In the genomic region with DNA sequence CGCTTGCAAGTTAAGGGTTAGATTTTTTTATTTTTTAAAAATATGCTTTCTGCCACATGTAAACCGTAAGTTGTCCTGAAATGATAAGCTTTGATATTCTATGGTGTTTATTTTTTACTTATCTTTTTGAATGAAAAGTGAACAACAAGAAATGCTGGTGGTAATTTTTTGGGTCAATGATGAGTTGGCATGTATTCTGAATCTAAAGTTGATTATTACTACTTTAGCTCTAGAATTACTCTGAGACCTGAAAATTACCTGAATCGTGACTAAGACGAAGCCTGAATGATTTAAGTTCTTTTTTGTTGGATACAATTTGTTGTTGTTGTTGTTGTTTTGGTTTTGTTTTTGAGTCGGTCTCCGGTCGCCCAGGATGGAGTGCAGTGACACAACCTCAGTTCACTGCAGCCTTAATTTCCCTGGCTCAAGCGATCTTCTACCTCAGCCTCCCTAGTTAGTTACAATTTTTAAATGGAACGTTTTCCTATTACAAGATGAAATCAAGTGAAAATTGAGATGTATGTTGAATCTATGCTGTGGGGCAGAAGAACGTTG, we compare ENCODE assay signal across 1 cellular context.
TF ChIP-seq lines count a peak whose summit lies in the region.

No MANE protein-coding gene starts in this region.

TF ChIP-seq in K562, 482 proteins besides CTCF, POLR2A, EP300 and RAD21 (continues in another document):
- TF ChIP-seq U2AF1 (optimal IDR thresholded peaks at IDR 0.05; ENCODE audit: low read depth, low read length), result peak; percentile 20
- TF ChIP-seq HMBOX1 (IDR thresholded peaks at IDR 0.05), result no peak
- TF ChIP-seq POLR2G (IDR thresholded peaks at IDR 0.05; ENCODE audit: low read depth, low read length), result peak; percentile 33; the same call in 1 of the 2 replicates
- TF ChIP-seq OTX1 (CRISPR knock-in tag; IDR thresholded peaks at IDR 0.05), result 0 out of 2 replicates have a peak, but pooled peaks have one; percentile 17
- no peak for TF ChIP-seq NELFE (IDR thresholded peaks at IDR 0.05; ENCODE audit: insufficient read depth, insufficient read length)
- no peak for TF ChIP-seq FUS (optimal IDR thresholded peaks at IDR 0.05; ENCODE audit: low read depth, low read length)
- TF ChIP-seq ZNF253 (CRISPR knock-in tag; conservative IDR thresholded peaks at IDR 0.05), result no peak
- TF ChIP-seq IRF1 (CRISPR knock-in tag; IDR thresholded peaks at IDR 0.05; ENCODE audit: borderline replicate concordance), result no peak
- peak; percentile 24; the same call in 1 of the 2 replicates for TF ChIP-seq POLR2AphosphoS5 (IDR thresholded peaks at IDR 0.05; ENCODE audit: control insufficient read depth, insufficient read depth, low read depth, low read length)
- TF ChIP-seq ZNF699 (CRISPR knock-in tag; IDR thresholded peaks at IDR 0.05; ENCODE audit: insufficient replicate concordance), result no peak
- TF ChIP-seq SUPT5H (IDR thresholded peaks at IDR 0.05), result peak; percentile 34; the same call in 1 of the 2 replicates
- TF ChIP-seq ATF4 (CRISPR knock-in tag; IDR thresholded peaks at IDR 0.05), result no peak
- no peak for TF ChIP-seq MED1 (CRISPR knock-in tag; IDR thresholded peaks at IDR 0.05; ENCODE audit: borderline replicate concordance)
- TF ChIP-seq C11orf30 (IDR thresholded peaks at IDR 0.05; ENCODE audit: low read depth), result peak; percentile 31; the same call in 1 of the 2 replicates
- TF ChIP-seq, protein P1, sequence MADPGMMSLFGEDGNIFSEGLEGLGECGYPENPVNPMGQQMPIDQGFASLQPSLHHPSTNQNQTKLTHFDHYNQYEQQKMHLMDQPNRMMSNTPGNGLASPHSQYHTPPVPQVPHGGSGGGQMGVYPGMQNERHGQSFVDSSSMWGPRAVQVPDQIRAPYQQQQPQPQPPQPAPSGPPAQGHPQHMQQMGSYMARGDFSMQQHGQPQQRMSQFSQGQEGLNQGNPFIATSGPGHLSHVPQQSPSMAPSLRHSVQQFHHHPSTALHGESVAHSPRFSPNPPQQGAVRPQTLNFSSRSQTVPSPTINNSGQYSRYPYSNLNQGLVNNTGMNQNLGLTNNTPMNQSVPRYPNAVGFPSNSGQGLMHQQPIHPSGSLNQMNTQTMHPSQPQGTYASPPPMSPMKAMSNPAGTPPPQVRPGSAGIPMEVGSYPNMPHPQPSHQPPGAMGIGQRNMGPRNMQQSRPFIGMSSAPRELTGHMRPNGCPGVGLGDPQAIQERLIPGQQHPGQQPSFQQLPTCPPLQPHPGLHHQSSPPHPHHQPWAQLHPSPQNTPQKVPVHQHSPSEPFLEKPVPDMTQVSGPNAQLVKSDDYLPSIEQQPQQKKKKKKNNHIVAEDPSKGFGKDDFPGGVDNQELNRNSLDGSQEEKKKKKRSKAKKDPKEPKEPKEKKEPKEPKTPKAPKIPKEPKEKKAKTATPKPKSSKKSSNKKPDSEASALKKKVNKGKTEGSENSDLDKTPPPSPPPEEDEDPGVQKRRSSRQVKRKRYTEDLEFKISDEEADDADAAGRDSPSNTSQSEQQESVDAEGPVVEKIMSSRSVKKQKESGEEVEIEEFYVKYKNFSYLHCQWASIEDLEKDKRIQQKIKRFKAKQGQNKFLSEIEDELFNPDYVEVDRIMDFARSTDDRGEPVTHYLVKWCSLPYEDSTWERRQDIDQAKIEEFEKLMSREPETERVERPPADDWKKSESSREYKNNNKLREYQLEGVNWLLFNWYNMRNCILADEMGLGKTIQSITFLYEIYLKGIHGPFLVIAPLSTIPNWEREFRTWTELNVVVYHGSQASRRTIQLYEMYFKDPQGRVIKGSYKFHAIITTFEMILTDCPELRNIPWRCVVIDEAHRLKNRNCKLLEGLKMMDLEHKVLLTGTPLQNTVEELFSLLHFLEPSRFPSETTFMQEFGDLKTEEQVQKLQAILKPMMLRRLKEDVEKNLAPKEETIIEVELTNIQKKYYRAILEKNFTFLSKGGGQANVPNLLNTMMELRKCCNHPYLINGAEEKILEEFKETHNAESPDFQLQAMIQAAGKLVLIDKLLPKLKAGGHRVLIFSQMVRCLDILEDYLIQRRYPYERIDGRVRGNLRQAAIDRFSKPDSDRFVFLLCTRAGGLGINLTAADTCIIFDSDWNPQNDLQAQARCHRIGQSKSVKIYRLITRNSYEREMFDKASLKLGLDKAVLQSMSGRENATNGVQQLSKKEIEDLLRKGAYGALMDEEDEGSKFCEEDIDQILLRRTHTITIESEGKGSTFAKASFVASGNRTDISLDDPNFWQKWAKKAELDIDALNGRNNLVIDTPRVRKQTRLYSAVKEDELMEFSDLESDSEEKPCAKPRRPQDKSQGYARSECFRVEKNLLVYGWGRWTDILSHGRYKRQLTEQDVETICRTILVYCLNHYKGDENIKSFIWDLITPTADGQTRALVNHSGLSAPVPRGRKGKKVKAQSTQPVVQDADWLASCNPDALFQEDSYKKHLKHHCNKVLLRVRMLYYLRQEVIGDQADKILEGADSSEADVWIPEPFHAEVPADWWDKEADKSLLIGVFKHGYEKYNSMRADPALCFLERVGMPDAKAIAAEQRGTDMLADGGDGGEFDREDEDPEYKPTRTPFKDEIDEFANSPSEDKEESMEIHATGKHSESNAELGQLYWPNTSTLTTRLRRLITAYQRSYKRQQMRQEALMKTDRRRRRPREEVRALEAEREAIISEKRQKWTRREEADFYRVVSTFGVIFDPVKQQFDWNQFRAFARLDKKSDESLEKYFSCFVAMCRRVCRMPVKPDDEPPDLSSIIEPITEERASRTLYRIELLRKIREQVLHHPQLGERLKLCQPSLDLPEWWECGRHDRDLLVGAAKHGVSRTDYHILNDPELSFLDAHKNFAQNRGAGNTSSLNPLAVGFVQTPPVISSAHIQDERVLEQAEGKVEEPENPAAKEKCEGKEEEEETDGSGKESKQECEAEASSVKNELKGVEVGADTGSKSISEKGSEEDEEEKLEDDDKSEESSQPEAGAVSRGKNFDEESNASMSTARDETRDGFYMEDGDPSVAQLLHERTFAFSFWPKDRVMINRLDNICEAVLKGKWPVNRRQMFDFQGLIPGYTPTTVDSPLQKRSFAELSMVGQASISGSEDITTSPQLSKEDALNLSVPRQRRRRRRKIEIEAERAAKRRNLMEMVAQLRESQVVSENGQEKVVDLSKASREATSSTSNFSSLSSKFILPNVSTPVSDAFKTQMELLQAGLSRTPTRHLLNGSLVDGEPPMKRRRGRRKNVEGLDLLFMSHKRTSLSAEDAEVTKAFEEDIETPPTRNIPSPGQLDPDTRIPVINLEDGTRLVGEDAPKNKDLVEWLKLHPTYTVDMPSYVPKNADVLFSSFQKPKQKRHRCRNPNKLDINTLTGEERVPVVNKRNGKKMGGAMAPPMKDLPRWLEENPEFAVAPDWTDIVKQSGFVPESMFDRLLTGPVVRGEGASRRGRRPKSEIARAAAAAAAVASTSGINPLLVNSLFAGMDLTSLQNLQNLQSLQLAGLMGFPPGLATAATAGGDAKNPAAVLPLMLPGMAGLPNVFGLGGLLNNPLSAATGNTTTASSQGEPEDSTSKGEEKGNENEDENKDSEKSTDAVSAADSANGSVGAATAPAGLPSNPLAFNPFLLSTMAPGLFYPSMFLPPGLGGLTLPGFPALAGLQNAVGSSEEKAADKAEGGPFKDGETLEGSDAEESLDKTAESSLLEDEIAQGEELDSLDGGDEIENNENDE (IDR thresholded peaks at IDR 0.05; ENCODE audit: low read depth, low read length), result no peak
- TF ChIP-seq, protein P2, sequence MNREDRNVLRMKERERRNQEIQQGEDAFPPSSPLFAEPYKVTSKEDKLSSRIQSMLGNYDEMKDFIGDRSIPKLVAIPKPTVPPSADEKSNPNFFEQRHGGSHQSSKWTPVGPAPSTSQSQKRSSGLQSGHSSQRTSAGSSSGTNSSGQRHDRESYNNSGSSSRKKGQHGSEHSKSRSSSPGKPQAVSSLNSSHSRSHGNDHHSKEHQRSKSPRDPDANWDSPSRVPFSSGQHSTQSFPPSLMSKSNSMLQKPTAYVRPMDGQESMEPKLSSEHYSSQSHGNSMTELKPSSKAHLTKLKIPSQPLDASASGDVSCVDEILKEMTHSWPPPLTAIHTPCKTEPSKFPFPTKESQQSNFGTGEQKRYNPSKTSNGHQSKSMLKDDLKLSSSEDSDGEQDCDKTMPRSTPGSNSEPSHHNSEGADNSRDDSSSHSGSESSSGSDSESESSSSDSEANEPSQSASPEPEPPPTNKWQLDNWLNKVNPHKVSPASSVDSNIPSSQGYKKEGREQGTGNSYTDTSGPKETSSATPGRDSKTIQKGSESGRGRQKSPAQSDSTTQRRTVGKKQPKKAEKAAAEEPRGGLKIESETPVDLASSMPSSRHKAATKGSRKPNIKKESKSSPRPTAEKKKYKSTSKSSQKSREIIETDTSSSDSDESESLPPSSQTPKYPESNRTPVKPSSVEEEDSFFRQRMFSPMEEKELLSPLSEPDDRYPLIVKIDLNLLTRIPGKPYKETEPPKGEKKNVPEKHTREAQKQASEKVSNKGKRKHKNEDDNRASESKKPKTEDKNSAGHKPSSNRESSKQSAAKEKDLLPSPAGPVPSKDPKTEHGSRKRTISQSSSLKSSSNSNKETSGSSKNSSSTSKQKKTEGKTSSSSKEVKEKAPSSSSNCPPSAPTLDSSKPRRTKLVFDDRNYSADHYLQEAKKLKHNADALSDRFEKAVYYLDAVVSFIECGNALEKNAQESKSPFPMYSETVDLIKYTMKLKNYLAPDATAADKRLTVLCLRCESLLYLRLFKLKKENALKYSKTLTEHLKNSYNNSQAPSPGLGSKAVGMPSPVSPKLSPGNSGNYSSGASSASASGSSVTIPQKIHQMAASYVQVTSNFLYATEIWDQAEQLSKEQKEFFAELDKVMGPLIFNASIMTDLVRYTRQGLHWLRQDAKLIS (CRISPR knock-in tag; IDR thresholded peaks at IDR 0.05), result peak; percentile 34; the same call in 1 of the 2 replicates
- TF ChIP-seq, protein P3, sequence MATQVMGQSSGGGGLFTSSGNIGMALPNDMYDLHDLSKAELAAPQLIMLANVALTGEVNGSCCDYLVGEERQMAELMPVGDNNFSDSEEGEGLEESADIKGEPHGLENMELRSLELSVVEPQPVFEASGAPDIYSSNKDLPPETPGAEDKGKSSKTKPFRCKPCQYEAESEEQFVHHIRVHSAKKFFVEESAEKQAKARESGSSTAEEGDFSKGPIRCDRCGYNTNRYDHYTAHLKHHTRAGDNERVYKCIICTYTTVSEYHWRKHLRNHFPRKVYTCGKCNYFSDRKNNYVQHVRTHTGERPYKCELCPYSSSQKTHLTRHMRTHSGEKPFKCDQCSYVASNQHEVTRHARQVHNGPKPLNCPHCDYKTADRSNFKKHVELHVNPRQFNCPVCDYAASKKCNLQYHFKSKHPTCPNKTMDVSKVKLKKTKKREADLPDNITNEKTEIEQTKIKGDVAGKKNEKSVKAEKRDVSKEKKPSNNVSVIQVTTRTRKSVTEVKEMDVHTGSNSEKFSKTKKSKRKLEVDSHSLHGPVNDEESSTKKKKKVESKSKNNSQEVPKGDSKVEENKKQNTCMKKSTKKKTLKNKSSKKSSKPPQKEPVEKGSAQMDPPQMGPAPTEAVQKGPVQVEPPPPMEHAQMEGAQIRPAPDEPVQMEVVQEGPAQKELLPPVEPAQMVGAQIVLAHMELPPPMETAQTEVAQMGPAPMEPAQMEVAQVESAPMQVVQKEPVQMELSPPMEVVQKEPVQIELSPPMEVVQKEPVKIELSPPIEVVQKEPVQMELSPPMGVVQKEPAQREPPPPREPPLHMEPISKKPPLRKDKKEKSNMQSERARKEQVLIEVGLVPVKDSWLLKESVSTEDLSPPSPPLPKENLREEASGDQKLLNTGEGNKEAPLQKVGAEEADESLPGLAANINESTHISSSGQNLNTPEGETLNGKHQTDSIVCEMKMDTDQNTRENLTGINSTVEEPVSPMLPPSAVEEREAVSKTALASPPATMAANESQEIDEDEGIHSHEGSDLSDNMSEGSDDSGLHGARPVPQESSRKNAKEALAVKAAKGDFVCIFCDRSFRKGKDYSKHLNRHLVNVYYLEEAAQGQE (CRISPR knock-in tag; IDR thresholded peaks at IDR 0.05; ENCODE audit: low read depth), result no peak
- no peak for TF ChIP-seq EWSR1 (IDR thresholded peaks at IDR 0.05; ENCODE audit: borderline replicate concordance, low read depth, partially characterized antibody)
- peak; percentile 72 for TF ChIP-seq ZNF316 (IDR thresholded peaks at IDR 0.05)
- no peak for TF ChIP-seq PCBP1 (IDR thresholded peaks at IDR 0.05; ENCODE audit: low read depth, low read length, poor library complexity, severe bottlenecking)
- no peak for TF ChIP-seq CREBBP (IDR thresholded peaks at IDR 0.05; ENCODE audit: low read depth, low read length)
- TF ChIP-seq GABPB1 (CRISPR knock-in tag; IDR thresholded peaks at IDR 0.05), result no peak
- TF ChIP-seq CREM (IDR thresholded peaks at IDR 0.05; ENCODE audit: low read depth), result no peak
- peak; percentile 80 to 83; a peak in 2 of 4 replicates for TF ChIP-seq MLLT1 (IDR thresholded peaks at IDR 0.05)
- TF ChIP-seq ESRRA (IDR thresholded peaks at IDR 0.05; ENCODE audit: borderline replicate concordance, low read depth), result no peak
- TF ChIP-seq KHSRP (IDR thresholded peaks at IDR 0.05), result peak; percentile 19; the same call in 1 of the 2 replicates
- TF ChIP-seq, protein P4, sequence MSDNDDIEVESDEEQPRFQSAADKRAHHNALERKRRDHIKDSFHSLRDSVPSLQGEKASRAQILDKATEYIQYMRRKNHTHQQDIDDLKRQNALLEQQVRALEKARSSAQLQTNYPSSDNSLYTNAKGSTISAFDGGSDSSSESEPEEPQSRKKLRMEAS (CRISPR knock-in tag; IDR thresholded peaks at IDR 0.05), result no peak
